ENCODE assay signal across 1 cellular context in the genomic region with DNA sequence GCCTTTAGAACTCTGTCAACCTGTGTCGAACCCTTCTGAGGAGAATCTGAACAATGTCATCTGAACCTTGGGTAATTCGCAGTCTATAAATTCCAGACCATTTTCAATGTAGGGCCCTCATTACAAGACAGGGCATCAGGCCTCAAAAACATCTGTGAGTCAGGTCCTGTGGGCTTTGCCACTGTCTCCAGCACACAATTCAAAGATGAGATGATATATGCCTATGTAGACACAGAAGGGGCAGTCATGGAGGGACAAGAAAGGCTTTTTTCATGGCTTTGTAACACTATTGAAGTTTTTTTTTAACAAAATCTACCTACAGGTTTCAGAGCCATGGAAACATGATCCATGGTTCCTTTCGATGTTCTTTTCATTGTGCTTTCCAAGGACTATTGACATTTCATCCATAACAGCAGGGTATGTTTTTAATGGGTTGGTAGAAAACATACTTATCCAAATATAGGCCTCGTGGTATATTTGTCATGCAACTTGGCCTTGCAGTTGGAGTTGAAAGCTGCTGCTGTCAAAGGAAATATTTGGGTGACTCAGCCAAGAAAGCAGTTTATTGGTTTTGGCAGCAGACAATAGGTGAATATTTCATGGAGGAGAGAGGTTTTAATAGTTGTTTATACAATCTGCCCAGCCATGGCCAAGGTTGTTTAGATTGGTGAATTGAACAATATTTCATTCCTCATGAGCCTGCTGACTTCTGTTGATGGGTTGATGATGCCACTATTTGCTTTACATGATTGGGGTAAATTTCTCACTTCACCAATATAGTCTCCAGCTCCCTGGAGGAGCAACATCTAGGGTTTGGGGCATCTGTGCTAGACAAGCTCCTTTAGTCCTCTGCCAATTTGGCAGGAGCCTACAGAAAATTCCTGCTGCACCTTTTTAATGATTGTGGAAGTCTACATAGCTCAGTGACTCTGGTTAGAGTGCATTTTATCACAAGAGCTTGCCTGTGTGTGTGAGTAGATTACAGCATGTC.
TF ChIP-seq lines count a peak whose summit lies in the region.

No MANE protein-coding gene starts in this region.

TF ChIP-seq in HEK293, 187 proteins besides CTCF, POLR2A, EP300 and RAD21 (continued from another document and continues in another):
- TF ChIP-seq HOXA7 (CRISPR knock-in tag; IDR thresholded peaks at IDR 0.05; ENCODE audit: borderline replicate concordance) (no peak), ZNF600 (tag by site-specific recombination; IDR thresholded peaks at IDR 0.05) (peak; percentile 50), ZNF221 (tag by site-specific recombination; IDR thresholded peaks at IDR 0.05; ENCODE audit: borderline replicate concordance) (peak; percentile 44; the same call in 1 of the 2 replicates), KLF9 (tag by site-specific recombination; IDR thresholded peaks at IDR 0.05; ENCODE audit: low read depth) (peak; percentile 58), ZNF311 (tag by site-specific recombination; IDR thresholded peaks at IDR 0.05; ENCODE audit: borderline replicate concordance) (no peak), ZFP3 (tag by site-specific recombination; IDR thresholded peaks at IDR 0.05; ENCODE audit: low read depth) (no peak), ZNF16 (tag by site-specific recombination; IDR thresholded peaks at IDR 0.05; ENCODE audit: low read depth) (no peak), ZBTB17 (tag by site-specific recombination; IDR thresholded peaks at IDR 0.05) (peak; percentile 93), ZIC2 (tag by site-specific recombination; IDR thresholded peaks at IDR 0.05) (peak; percentile 83), ZNF10 (tag by site-specific recombination; IDR thresholded peaks at IDR 0.05) (peak; percentile 90), YY2 (tag by site-specific recombination; IDR thresholded peaks at IDR 0.05) (peak; percentile 53; the same call in 1 of the 2 replicates), ZNF341 (tag by site-specific recombination; IDR thresholded peaks at IDR 0.05; ENCODE audit: low read depth) (no peak), TSHZ1 (tag by site-specific recombination; IDR thresholded peaks at IDR 0.05; ENCODE audit: borderline replicate concordance) (peak; percentile 99), ZNF664 (tag by site-specific recombination; IDR thresholded peaks at IDR 0.05) (peak; percentile 91), RBAK (tag by site-specific recombination; IDR thresholded peaks at IDR 0.05) (no peak), ZNF302 (tag by site-specific recombination; IDR thresholded peaks at IDR 0.05; ENCODE audit: low read depth) (no peak), ZNF280D (tag by site-specific recombination; IDR thresholded peaks at IDR 0.05) (no peak), OVOL3 (tag by site-specific recombination; IDR thresholded peaks at IDR 0.05) (peak; percentile 98), ZNF621 (tag by site-specific recombination; IDR thresholded peaks at IDR 0.05) (no peak), ZNF791 (tag by site-specific recombination; IDR thresholded peaks at IDR 0.05) (no peak), ZNF549 (tag by site-specific recombination; IDR thresholded peaks at IDR 0.05) (peak; percentile 53; the same call in 1 of the 2 replicates), ZNF121 (tag by site-specific recombination; IDR thresholded peaks at IDR 0.05) (peak; percentile 81), ZNF433 (tag by site-specific recombination; IDR thresholded peaks at IDR 0.05; ENCODE audit: low read depth) (no peak), BCL11B (tag by site-specific recombination; IDR thresholded peaks at IDR 0.05; ENCODE audit: low read depth) (no peak), ZNF623 (tag by site-specific recombination; IDR thresholded peaks at IDR 0.05) (peak; percentile 44; the same call in 1 of the 2 replicates), ZNF223 (tag by site-specific recombination; IDR thresholded peaks at IDR 0.05) (no peak), ZNF175 (tag by site-specific recombination; IDR thresholded peaks at IDR 0.05) (no peak), ZNF274 (IDR thresholded peaks at IDR 0.05; ENCODE audit: low read length) (no peak), ZNF274 (tag by site-specific recombination; IDR thresholded peaks at IDR 0.05; ENCODE audit: borderline replicate concordance) (no peak), AEBP2 (tag by site-specific recombination; IDR thresholded peaks at IDR 0.05; ENCODE audit: borderline replicate concordance) (no peak; the same call in 1 of the 2 replicates), ZNF214 (tag by site-specific recombination; IDR thresholded peaks at IDR 0.05; ENCODE audit: borderline replicate concordance) (peak; percentile 40; the same call in 1 of the 2 replicates), ZNF830 (tag by site-specific recombination; IDR thresholded peaks at IDR 0.05; ENCODE audit: low read depth) (no peak; the same call in 1 of the 2 replicates), ZNF610 (tag by site-specific recombination; IDR thresholded peaks at IDR 0.05; ENCODE audit: borderline replicate concordance) (peak; percentile 91), ZNF394 (tag by site-specific recombination; IDR thresholded peaks at IDR 0.05; ENCODE audit: borderline replicate concordance) (peak; percentile 88)
- TF ChIP-seq, protein P1, sequence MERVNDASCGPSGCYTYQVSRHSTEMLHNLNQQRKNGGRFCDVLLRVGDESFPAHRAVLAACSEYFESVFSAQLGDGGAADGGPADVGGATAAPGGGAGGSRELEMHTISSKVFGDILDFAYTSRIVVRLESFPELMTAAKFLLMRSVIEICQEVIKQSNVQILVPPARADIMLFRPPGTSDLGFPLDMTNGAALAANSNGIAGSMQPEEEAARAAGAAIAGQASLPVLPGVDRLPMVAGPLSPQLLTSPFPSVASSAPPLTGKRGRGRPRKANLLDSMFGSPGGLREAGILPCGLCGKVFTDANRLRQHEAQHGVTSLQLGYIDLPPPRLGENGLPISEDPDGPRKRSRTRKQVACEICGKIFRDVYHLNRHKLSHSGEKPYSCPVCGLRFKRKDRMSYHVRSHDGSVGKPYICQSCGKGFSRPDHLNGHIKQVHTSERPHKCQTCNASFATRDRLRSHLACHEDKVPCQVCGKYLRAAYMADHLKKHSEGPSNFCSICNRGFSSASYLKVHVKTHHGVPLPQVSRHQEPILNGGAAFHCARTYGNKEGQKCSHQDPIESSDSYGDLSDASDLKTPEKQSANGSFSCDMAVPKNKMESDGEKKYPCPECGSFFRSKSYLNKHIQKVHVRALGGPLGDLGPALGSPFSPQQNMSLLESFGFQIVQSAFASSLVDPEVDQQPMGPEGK (tag by site-specific recombination; IDR thresholded peaks at IDR 0.05) = peak; percentile 79
- TF ChIP-seq, protein P2, sequence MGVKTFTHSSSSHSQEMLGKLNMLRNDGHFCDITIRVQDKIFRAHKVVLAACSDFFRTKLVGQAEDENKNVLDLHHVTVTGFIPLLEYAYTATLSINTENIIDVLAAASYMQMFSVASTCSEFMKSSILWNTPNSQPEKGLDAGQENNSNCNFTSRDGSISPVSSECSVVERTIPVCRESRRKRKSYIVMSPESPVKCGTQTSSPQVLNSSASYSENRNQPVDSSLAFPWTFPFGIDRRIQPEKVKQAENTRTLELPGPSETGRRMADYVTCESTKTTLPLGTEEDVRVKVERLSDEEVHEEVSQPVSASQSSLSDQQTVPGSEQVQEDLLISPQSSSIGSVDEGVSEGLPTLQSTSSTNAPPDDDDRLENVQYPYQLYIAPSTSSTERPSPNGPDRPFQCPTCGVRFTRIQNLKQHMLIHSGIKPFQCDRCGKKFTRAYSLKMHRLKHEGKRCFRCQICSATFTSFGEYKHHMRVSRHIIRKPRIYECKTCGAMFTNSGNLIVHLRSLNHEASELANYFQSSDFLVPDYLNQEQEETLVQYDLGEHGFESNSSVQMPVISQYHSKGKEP (tag by site-specific recombination; IDR thresholded peaks at IDR 0.05) = peak; percentile 98
- TF ChIP-seq, protein P3, sequence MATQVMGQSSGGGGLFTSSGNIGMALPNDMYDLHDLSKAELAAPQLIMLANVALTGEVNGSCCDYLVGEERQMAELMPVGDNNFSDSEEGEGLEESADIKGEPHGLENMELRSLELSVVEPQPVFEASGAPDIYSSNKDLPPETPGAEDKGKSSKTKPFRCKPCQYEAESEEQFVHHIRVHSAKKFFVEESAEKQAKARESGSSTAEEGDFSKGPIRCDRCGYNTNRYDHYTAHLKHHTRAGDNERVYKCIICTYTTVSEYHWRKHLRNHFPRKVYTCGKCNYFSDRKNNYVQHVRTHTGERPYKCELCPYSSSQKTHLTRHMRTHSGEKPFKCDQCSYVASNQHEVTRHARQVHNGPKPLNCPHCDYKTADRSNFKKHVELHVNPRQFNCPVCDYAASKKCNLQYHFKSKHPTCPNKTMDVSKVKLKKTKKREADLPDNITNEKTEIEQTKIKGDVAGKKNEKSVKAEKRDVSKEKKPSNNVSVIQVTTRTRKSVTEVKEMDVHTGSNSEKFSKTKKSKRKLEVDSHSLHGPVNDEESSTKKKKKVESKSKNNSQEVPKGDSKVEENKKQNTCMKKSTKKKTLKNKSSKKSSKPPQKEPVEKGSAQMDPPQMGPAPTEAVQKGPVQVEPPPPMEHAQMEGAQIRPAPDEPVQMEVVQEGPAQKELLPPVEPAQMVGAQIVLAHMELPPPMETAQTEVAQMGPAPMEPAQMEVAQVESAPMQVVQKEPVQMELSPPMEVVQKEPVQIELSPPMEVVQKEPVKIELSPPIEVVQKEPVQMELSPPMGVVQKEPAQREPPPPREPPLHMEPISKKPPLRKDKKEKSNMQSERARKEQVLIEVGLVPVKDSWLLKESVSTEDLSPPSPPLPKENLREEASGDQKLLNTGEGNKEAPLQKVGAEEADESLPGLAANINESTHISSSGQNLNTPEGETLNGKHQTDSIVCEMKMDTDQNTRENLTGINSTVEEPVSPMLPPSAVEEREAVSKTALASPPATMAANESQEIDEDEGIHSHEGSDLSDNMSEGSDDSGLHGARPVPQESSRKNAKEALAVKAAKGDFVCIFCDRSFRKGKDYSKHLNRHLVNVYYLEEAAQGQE (tag by site-specific recombination; IDR thresholded peaks at IDR 0.05) = no peak
- TF ChIP-seq, protein P4, sequence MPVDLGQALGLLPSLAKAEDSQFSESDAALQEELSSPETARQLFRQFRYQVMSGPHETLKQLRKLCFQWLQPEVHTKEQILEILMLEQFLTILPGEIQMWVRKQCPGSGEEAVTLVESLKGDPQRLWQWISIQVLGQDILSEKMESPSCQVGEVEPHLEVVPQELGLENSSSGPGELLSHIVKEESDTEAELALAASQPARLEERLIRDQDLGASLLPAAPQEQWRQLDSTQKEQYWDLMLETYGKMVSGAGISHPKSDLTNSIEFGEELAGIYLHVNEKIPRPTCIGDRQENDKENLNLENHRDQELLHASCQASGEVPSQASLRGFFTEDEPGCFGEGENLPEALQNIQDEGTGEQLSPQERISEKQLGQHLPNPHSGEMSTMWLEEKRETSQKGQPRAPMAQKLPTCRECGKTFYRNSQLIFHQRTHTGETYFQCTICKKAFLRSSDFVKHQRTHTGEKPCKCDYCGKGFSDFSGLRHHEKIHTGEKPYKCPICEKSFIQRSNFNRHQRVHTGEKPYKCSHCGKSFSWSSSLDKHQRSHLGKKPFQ (tag by site-specific recombination; IDR thresholded peaks at IDR 0.05) = peak; percentile 89
- TF ChIP-seq, protein P5, sequence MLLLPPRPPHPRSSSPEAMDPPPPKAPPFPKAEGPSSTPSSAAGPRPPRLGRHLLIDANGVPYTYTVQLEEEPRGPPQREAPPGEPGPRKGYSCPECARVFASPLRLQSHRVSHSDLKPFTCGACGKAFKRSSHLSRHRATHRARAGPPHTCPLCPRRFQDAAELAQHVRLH (tag by site-specific recombination; IDR thresholded peaks at IDR 0.05) = peak; percentile 99
